7 cellular contexts compared by ENCODE assay signal in genomic region chr3:16884084-16884747, GRCh38. TPM values are rescaled to one million over a fixed set of nuclear protein-coding genes. Genes with fewer than 3 reads are reported as not detected.
DNase-seq lines count a peak whose midpoint lies in the region; ATAC-seq and TF ChIP-seq lines count a peak whose summit lies in the region.

No MANE protein-coding gene starts in this region.

- H3K27me3 ChIP-seq in heart right ventricle: no peaks in the 10 kb centered on the region

- peak; percentile 37 for ATAC-seq in HG02943 (IDR thresholded peaks at IDR 0.05; ENCODE audit: low read depth, unreplicated experiment)
- peak; percentile 66 to 89 (median 78) for ATAC-seq in heart right ventricle

- TF ChIP-seq CTCF in heart right ventricle (IDR thresholded peaks at IDR 0.05) (peak; percentile 50 to 79 (median 72)), retinal pigment epithelial cell (conservative IDR thresholded peaks at IDR 0.05; ENCODE audit: low read depth, low read length) (peak; percentile 62)

- DNase-seq in RKO (ENCODE audit: low spot score): peak; percentile 20
- DNase-seq in heart right ventricle: peak; percentile 74 to 84
- DNase-seq in retinal pigment epithelial cell (ENCODE audit: low read depth): no peak
- DNase-seq in SHP77 treated with DMSO at 0.1 percent for 48 hours (lab: John Stamatoyannopoulos, UW): no peak

- H3K4me3 ChIP-seq in heart right ventricle: peak overlapping the region; percentile 76 to 97 (median 86)
- H3K4me3 ChIP-seq in retinal pigment epithelial cell (ENCODE audit: low read length): peak overlapping the region; percentile 68

- 1 to 3% methylated on average over 69 to 81 of the region's 81 CpGs for WGBS in heart right ventricle, 2 donors

- H3K36me3 ChIP-seq in heart right ventricle: no peaks in the 10 kb centered on the region

- intact Hi-C loops in heart right ventricle (cut with DNase I): loop anchor here in 9 of 10 donors (2.0 to 10.0 kb wide), 13 partner anchors 41 to 351 kb away; partner anchors contain the start of gene DAZL (in 4 of the 9)

- TF ChIP-seq POLR2A in GM18526 (IDR thresholded peaks at IDR 0.05; ENCODE audit: extremely low read depth, insufficient read length): peak; percentile 15

- no peaks in the 10 kb centered on the region for H3K27me3 Mint-ChIP-seq in activated naive CD4-positive, alpha-beta T cell treated with anti-CD3 and anti-CD28 coated beads, Interleukin-2, amount 50 U/mL, for 24 hours

- H3K36me3 Mint-ChIP-seq in activated naive CD4-positive, alpha-beta T cell treated with anti-CD3 and anti-CD28 coated beads, Interleukin-2, amount 50 U/mL, for 24 hours: no peaks in the 10 kb centered on the region

- peak overlapping the region; percentile 93 for H3K4me3 Mint-ChIP-seq in activated naive CD4-positive, alpha-beta T cell treated with anti-CD3 and anti-CD28 coated beads, Interleukin-2, amount 50 U/mL, for 24 hours

- H3K9me3 Mint-ChIP-seq in activated naive CD4-positive, alpha-beta T cell treated with anti-CD3 and anti-CD28 coated beads, Interleukin-2, amount 50 U/mL, for 24 hours: no peaks in the 10 kb centered on the region

- H3K4me1 Mint-ChIP-seq in activated naive CD4-positive, alpha-beta T cell treated with anti-CD3 and anti-CD28 coated beads, Interleukin-2, amount 50 U/mL, for 24 hours: peaks cover 40% of the 10 kb centered on the region

- H3K27ac ChIP-seq in heart right ventricle: peak overlapping the region; percentile 85 to 98 (median 96)

- peak overlapping the region; percentile 96 for H3K27ac Mint-ChIP-seq in activated naive CD4-positive, alpha-beta T cell treated with anti-CD3 and anti-CD28 coated beads, Interleukin-2, amount 50 U/mL, for 24 hours

- no peaks in the 10 kb centered on the region for H3K9me3 ChIP-seq in heart right ventricle

- H3K4me1 ChIP-seq in heart right ventricle: peaks cover 6 to 65% (median 38%) of the 10 kb centered on the region in 9 donors

RNA-seq across cellular contexts. Expression of gene PLCL2, which starts 0.5 kb away (rescaled TPM):
- 10 to 100 TPM; 35.5 to 79.8 (median 57.0) TPM for total RNA-seq in heart right ventricle
- polyA plus RNA-seq in heart right ventricle: 10 to 100 TPM in 1 of 2 donors, 1 to 10 TPM in 1; 8.7 to 12.8 TPM

Comparison
In these comparisons a context has a peak if more than half of its experiments do, and no peak if none do; other contexts are left out.
1. DNase-seq: peak in RKO (single experiment) and heart right ventricle (2 of 2); none in retinal pigment epithelial cell (single experiment) and SHP77 treated with DMSO at 0.1 percent for 48 hours (single experiment).